Comparison of ENCODE assay signal across 8 cellular contexts in genomic region chr10:63388421-63389031, GRCh38.
DNase-seq lines count a peak whose midpoint lies in the region; ATAC-seq and TF ChIP-seq lines count a peak whose summit lies in the region.
"Had no signal": no experiment of that assay in that cellular context is flagged by ENCODE, and none has a peak within 500 bp of the region (broad histone marks: within the 10 kb centered on the region; RNA-seq: fewer than 3 reads in every experiment).

No MANE protein-coding gene starts in this region.

- H2BK120ac ChIP-seq in mesenchymal stem cell (ENCODE audit: low read depth, low read length), result no peak overlapping the region

- H4K8ac ChIP-seq in mesenchymal stem cell (ENCODE audit: low read length), result no peak overlapping the region

- ATAC-seq in GM18517 (IDR thresholded peaks at IDR 0.05; ENCODE audit: unreplicated experiment) (peak; percentile 65), HG02610 (IDR thresholded peaks at IDR 0.05; ENCODE audit: unreplicated experiment) (peak; percentile 60), HG03521 (IDR thresholded peaks at IDR 0.05; ENCODE audit: unreplicated experiment) (no peak)

- TF ChIP-seq CTCF in esophagus squamous epithelium (IDR thresholded peaks at IDR 0.05), result no peak

- no peak overlapping the region for H4K91ac ChIP-seq in mesenchymal stem cell (ENCODE audit: low read length)

- H3K4me1 ChIP-seq in mesenchymal stem cell (ENCODE audit: control insufficient read depth, insufficient read depth, low read depth, low read length) (peaks cover 5% of the 10 kb centered on the region), esophagus squamous epithelium (peaks cover 0 to 11% (median 10%) of the 10 kb centered on the region in 3 donors)

- TF ChIP-seq POLR2A in esophagus squamous epithelium (IDR thresholded peaks at IDR 0.05), result no peak

- H3K4ac ChIP-seq in mesenchymal stem cell (ENCODE audit: low read depth in 1 of 2, low read length in 2 of 2), result no peak overlapping the region

- no peak overlapping the region for H3K14ac ChIP-seq in mesenchymal stem cell (ENCODE audit: low read length in 2 of 2)

- no peak overlapping the region for H2AK5ac ChIP-seq in mesenchymal stem cell (ENCODE audit: low read length, severe bottlenecking)

- H2BK12ac ChIP-seq in mesenchymal stem cell (ENCODE audit: low read length in 2 of 2), result no peak overlapping the region

- no peak overlapping the region for H3K18ac ChIP-seq in mesenchymal stem cell (ENCODE audit: low read depth in 1 of 2, low read length in 2 of 2)

- H3K9ac ChIP-seq in mesenchymal stem cell (ENCODE audit: low read length), result no peak overlapping the region

- no peak overlapping the region for H2BK15ac ChIP-seq in mesenchymal stem cell (ENCODE audit: low read depth, poor library complexity, severe bottlenecking)

- H2AFZ ChIP-seq in mesenchymal stem cell (ENCODE audit: low read depth, low read length), result no peak overlapping the region

- intact Hi-C loops in esophagus squamous epithelium (cut with DNase I), result no loop called here

- H3K4me3 ChIP-seq in mesenchymal stem cell (ENCODE audit: insufficient read depth in 1 of 2, low read depth in 1 of 2, low read length in 2 of 2) (no peak overlapping the region), esophagus squamous epithelium (peak overlapping the region in 1 of 4 donors; percentile 35)

- H3K9me3 ChIP-seq in mesenchymal stem cell (ENCODE audit: control insufficient read depth, low read length) (peaks cover 7% of the 10 kb centered on the region), esophagus squamous epithelium (peaks cover 0 to 9% (median 0%) of the 10 kb centered on the region in 3 donors)

- no peaks in the 10 kb centered on the region for H3K36me3 ChIP-seq in mesenchymal stem cell (ENCODE audit: control insufficient read depth in 1 of 2, insufficient read depth in 2 of 2, low read depth in 1 of 2, low read length in 2 of 2)
- H3K36me3 ChIP-seq in esophagus squamous epithelium, result no peaks in the 10 kb centered on the region

- H3K27ac ChIP-seq in mesenchymal stem cell (ENCODE audit: low read length, poor library complexity, severe bottlenecking), result no peak overlapping the region
- no peak overlapping the region for H3K27ac ChIP-seq in esophagus squamous epithelium

- H2BK5ac ChIP-seq in mesenchymal stem cell (ENCODE audit: low read depth, low read length, poor library complexity, severe bottlenecking), result peak overlapping the region; percentile 25

- H3K79me1 ChIP-seq in mesenchymal stem cell (replicated peaks; ENCODE audit: low read length, poor library complexity, severe bottlenecking), result peaks cover 3% of the 10 kb centered on the region

- WGBS in mesenchymal stem cell, result no CpG with 5 or more reads among the region's 2 CpGs
- WGBS in esophagus squamous epithelium, 2 donors, result 30 to 35% methylated on average over 2 of the region's 2 CpGs

- DNase-seq in RPMI7951 (ENCODE audit: low read depth), result peak; percentile 28
- peak; percentile 45 for DNase-seq in mesenchymal stem cell
- DNase-seq in esophagus squamous epithelium (lab: John Stamatoyannopoulos, UW), result no peak
- no peak for DNase-seq in SKM-1 treated with dmso at 0.1 percent for 144 hours (lab: John Stamatoyannopoulos, UW; ENCODE audit: unreplicated experiment)
- DNase-seq: NCI-H187 had no signal

- no peaks in the 10 kb centered on the region for H3K27me3 ChIP-seq in mesenchymal stem cell (ENCODE audit: control insufficient read depth in 1 of 2, insufficient read depth in 1 of 2, low read length in 2 of 2)
- H3K27me3 ChIP-seq in esophagus squamous epithelium, result no peaks in the 10 kb centered on the region

- no peak overlapping the region for H3K23ac ChIP-seq in mesenchymal stem cell (ENCODE audit: low read length in 2 of 2)

- H3K4me2 ChIP-seq in mesenchymal stem cell (ENCODE audit: low read length, poor library complexity, severe bottlenecking), result no peak overlapping the region

Comparison
In these comparisons a context has a peak if more than half of its experiments do, and no peak if none do; other contexts are left out.
1. DNase-seq: peak in RPMI7951 (single experiment) and mesenchymal stem cell (single experiment); none in esophagus squamous epithelium (single experiment) and SKM-1 treated with dmso at 0.1 percent for 144 hours (single experiment).